8 cellular contexts compared by ENCODE assay signal in genomic region chr5:176812269-176813259, GRCh38. TPM values are rescaled to one million over a fixed set of nuclear protein-coding genes. Genes with fewer than 3 reads are reported as not detected.
A peak's percentile ranks its signal among the peaks of the same experiment; 100 is the strongest.
DNase-seq lines count a peak whose midpoint lies in the region; ATAC-seq and TF ChIP-seq lines count a peak whose summit lies in the region.

No MANE protein-coding gene starts in this region.

- ATAC-seq in HG03442 (IDR thresholded peaks at IDR 0.05; ENCODE audit: unreplicated experiment) (no peak), HG03097 (IDR thresholded peaks at IDR 0.05; ENCODE audit: low FRiP score, unreplicated experiment) (no peak)

- H4K20me1 ChIP-seq in PC-9 (ENCODE audit: insufficient read depth): no peaks in the 10 kb centered on the region; the same call in 1 of the 2 replicates

- CTCF ChIA-PET in PC-9 (lab: Charles Lee): interaction anchor here (0.5 to 0.6 kb wide), 2 partner anchors 402 to 1279 kb away, joined by 3 read pairs; no protein-coding TSS in a partner anchor

- H3K36me3 ChIP-seq in PC-9 (ENCODE audit: low read depth): no peaks in the 10 kb centered on the region

- peaks cover 13% of the 10 kb centered on the region for H3K4me1 ChIP-seq in PC-9 (replicated peaks; ENCODE audit: insufficient read depth)

- BruUV-seq in PC-9 (replicated peaks; lab: Mats Ljungman, UMichigan): no TSS peak

- peak; percentile 76 for TF ChIP-seq CTCF in PC-9 (conservative IDR thresholded peaks at IDR 0.05)
- peak; percentile 69 for TF ChIP-seq CTCF in fibroblast of villous mesenchyme (IDR thresholded peaks at IDR 0.05; ENCODE audit: insufficient read depth, low read depth, low read length)

- H3K9me3 ChIP-seq in PC-9 (ENCODE audit: insufficient read depth, low read depth): no peaks in the 10 kb centered on the region

- H3K27me3 ChIP-seq in PC-9 (ENCODE audit: insufficient read depth, low read depth): peaks cover 4% of the 10 kb centered on the region

- H3K9me2 ChIP-seq in PC-9 (ENCODE audit: insufficient read depth): no peaks in the 10 kb centered on the region

- DNase-seq in stimulated activated CD4-positive, alpha-beta T cell treated with anti-CD3 and anti-CD28 coated beads, Interleukin-15, amount 100 ng/mL, for 24 hours: peak; percentile 40
- no peak for DNase-seq in stimulated activated CD4-positive, alpha-beta T cell treated with anti-CD3 and anti-CD28 coated beads, Interleukin-4, amount 100 ng/mL, for 24 hours
- DNase-seq in PC-9 (peak in 1 of 2 experiments; percentile 75), fibroblast of villous mesenchyme (ENCODE audit: low read depth) (peak; percentile 25), amniotic stem cell (lab: John Stamatoyannopoulos, UW) (no peak)
- DNase-seq in activated CD4-positive, alpha-beta T cell treated with anti-CD3 and anti-CD28 coated beads, Interleukin-2, amount 50 U/mL, for 4 hours: no peak

- no peak overlapping the region for H2AFZ ChIP-seq in PC-9

- 0 out of 2 replicates have a peak, but pooled peaks cover 5% of the 10 kb centered on the region for H3K79me2 ChIP-seq in PC-9 (ENCODE audit: low read depth)

- no peaks in the 10 kb centered on the region; the same call in 1 of the 2 replicates for H3F3A ChIP-seq in PC-9 (ENCODE audit: insufficient read depth, low read depth)

- intact Hi-C loops in PC-9 (cut with micrococcal nuclease; ENCODE audit: unreplicated experiment): loop anchor here (2.0 kb wide), 2 partner anchors 146 to 152 kb away; no protein-coding TSS in a partner anchor

- POLR2A ChIA-PET in PC-9 (lab: Charles Lee; ENCODE audit: unreplicated experiment): interaction anchor here (0.6 kb wide), 1 partner anchor 126 kb away, joined by 4 read pairs; no protein-coding TSS in a partner anchor

- peak overlapping the region; percentile 34 for H3K4me2 ChIP-seq in PC-9

- no peak overlapping the region for H3K27ac ChIP-seq in PC-9

- H3K4me3 ChIP-seq in PC-9: no peak overlapping the region
- H3K4me3 ChIP-seq in fibroblast of villous mesenchyme (ENCODE audit: low read depth, low read length): no peak overlapping the region

RNA-seq across cellular contexts. Expression of gene UNC5A, which starts 2.2 kb away (rescaled TPM):
- 3.1 and 3.6 TPM in 2 replicates for total RNA-seq in PC-9 (2021)
- not detected in 2 replicates for total RNA-seq in fibroblast of villous mesenchyme

Comparison
In these comparisons a context has a peak if more than half of its experiments do, and no peak if none do; other contexts are left out.
1. DNase-seq: peak in stimulated activated CD4-positive, alpha-beta T cell treated with anti-CD3 and anti-CD28 coated beads, Interleukin-15, amount 100 ng/mL, for 24 hours (single experiment) and fibroblast of villous mesenchyme (single experiment); none in stimulated activated CD4-positive, alpha-beta T cell treated with anti-CD3 and anti-CD28 coated beads, Interleukin-4, amount 100 ng/mL, for 24 hours (single experiment), amniotic stem cell (single experiment) and activated CD4-positive, alpha-beta T cell treated with anti-CD3 and anti-CD28 coated beads, Interleukin-2, amount 50 U/mL, for 4 hours (0 of 2).